Comparison of ENCODE assay signal across 14 cellular contexts in the genomic region with DNA sequence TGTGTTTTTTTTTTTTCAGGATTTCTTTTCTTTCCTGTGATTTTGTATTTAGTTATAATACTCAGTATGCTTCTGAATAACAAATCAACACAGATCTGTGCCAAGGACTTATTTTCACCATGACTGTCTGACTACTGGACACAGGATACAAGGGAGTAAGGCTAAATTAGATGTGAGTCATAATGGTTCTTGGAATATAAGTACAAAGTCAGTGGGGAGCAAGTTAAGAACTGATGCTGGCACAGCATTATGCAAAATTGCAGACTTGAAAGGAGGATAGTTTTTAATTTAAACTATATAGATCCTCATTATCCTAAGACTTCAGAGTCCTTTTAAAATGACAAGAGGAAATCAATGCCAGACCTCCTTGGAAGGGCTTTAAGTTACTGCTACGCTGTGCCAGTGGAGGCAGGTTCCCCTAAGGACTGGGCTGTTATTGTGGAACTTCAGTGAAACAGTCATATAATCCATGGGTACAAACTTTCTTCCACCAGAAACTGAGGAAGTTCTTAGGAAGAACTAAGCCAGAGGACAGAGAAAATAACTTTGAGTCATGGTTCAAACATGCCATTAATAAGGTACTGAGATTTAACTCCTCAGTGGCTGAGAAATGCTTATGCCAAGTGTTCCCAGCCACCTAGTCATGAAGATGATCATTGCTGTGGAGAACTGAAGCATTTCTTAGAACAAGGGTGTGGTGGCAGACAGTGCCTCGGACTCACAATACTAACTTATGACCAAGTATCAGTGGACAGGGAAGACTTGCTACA.
DNase-seq lines count a peak whose midpoint lies in the region; ATAC-seq and TF ChIP-seq lines count a peak whose summit lies in the region.
"Had no signal": no experiment of that assay in that cellular context is flagged by ENCODE, and none has a peak within 500 bp of the region (broad histone marks: within the 10 kb centered on the region; RNA-seq: fewer than 3 reads in every experiment).

No MANE protein-coding gene starts in this region.

- H3K4me2 ChIP-seq in hepatocyte: no peak overlapping the region

- DNase-seq in M059J (ENCODE audit: low read depth): peak; percentile 80
- peak; percentile 78 for DNase-seq in choroid plexus epithelial cell (ENCODE audit: low read depth)
- DNase-seq in kidney epithelial cell (ENCODE audit: low read depth): peak; percentile 76
- DNase-seq in psoas muscle: no peak
- DNase-seq in hepatocyte (ENCODE audit: low spot score): no peak
- no peak for DNase-seq in superior temporal gyrus (ENCODE audit: extremely low spot score)
- DNase-seq: activated CD4-positive, alpha-beta T cell treated with anti-CD3 and anti-CD28 coated beads for 1 hour; activated naive CD4-positive, alpha-beta T cell treated with Interleukin-2 at 50 U/mL for 16 hours; Caco-2; KBM-7; NCI-H1105 treated with DMSO at 0.1 percent for 48 hours had no signal

- WGBS in psoas muscle, 3 donors: 77 to 85% (median 77%) methylated on average over 2 of the region's 2 CpGs
- WGBS in hepatocyte (ENCODE audit: low lambda C conversion rate, missing lambda C conversion rate): 81% methylated on average over 2 of the region's 2 CpGs

- ATAC-seq in psoas muscle (no peak), HG03108 (IDR thresholded peaks at IDR 0.05; ENCODE audit: unreplicated experiment) (no peak)

- H3K4me3 ChIP-seq in ACC112 (ENCODE audit: low read depth, low read length) (peak overlapping the region; percentile 48; the same call in 1 of the 2 replicates), choroid plexus epithelial cell (ENCODE audit: low read depth, low read length) (no peak overlapping the region), kidney epithelial cell (ENCODE audit: low read depth, low read length) (no peak overlapping the region), psoas muscle (no peak overlapping the region), hepatocyte (no peak overlapping the region)

- H3K27me3 ChIP-seq in ACC112 (ENCODE audit: insufficient read depth, low read length) (no peaks in the 10 kb centered on the region), kidney epithelial cell (ENCODE audit: control insufficient read depth, insufficient read depth, low read length) (no peaks in the 10 kb centered on the region), psoas muscle (ENCODE audit: insufficient read depth in 3 of 3, low read length in 2 of 3) (no peaks in the 10 kb centered on the region), hepatocyte (no peaks in the 10 kb centered on the region)

- peak overlapping the region; percentile 12 for H2AFZ ChIP-seq in ACC112 (ENCODE audit: low read length, unreplicated experiment)
- no peak overlapping the region for H2AFZ ChIP-seq in hepatocyte

- H4K20me1 ChIP-seq in hepatocyte (ENCODE audit: insufficient read depth, poor library complexity, severe bottlenecking): no peaks in the 10 kb centered on the region

- intact Hi-C loops in psoas muscle (cut with DNase I): no loop called here

- TF ChIP-seq CTCF in choroid plexus epithelial cell (conservative IDR thresholded peaks at IDR 0.05; ENCODE audit: low read depth, low read length) (no peak), kidney epithelial cell (IDR thresholded peaks at IDR 0.05; ENCODE audit: insufficient read depth, low read length, poor library complexity, severe bottlenecking) (no peak), psoas muscle (IDR thresholded peaks at IDR 0.05) (no peak), hepatocyte (IDR thresholded peaks at IDR 0.05; ENCODE audit: poor library complexity) (no peak)

- H3K36me3 ChIP-seq in ACC112 (ENCODE audit: insufficient read depth, low read length): no peaks in the 10 kb centered on the region
- no peaks in the 10 kb centered on the region for H3K36me3 ChIP-seq in kidney epithelial cell (ENCODE audit: control insufficient read depth, insufficient read depth, low read length)
- H3K36me3 ChIP-seq in psoas muscle (ENCODE audit: insufficient read depth in 1 of 2, low read depth in 1 of 2): no peaks in the 10 kb centered on the region
- no peaks in the 10 kb centered on the region for H3K36me3 ChIP-seq in hepatocyte (replicated peaks; ENCODE audit: insufficient read depth, low read depth)

- H3K27ac ChIP-seq in ACC112 (ENCODE audit: low read depth, low read length) (peak overlapping the region; percentile 84), psoas muscle (no peak overlapping the region), hepatocyte (no peak overlapping the region)
- H3K27ac ChIP-seq: HL-60 had no signal

- H3K4me1 ChIP-seq in ACC112 (ENCODE audit: control insufficient read depth, insufficient read depth, low read length, unreplicated experiment): peaks cover 17% of the 10 kb centered on the region
- H3K4me1 ChIP-seq in psoas muscle: no peaks in the 10 kb centered on the region
- no peaks in the 10 kb centered on the region for H3K4me1 ChIP-seq in hepatocyte (ENCODE audit: insufficient read depth)
- H3K4me1 ChIP-seq: Caco-2 had no signal

- H3K9me2 ChIP-seq in hepatocyte (replicated peaks; ENCODE audit: insufficient read depth): no peaks in the 10 kb centered on the region

- H3K79me2 ChIP-seq in ACC112 (ENCODE audit: control insufficient read depth, insufficient read depth, low read length, unreplicated experiment) (no peaks in the 10 kb centered on the region), hepatocyte (no peaks in the 10 kb centered on the region)

- H3K9me3 ChIP-seq in psoas muscle: no peaks in the 10 kb centered on the region
- H3K9me3 ChIP-seq in hepatocyte (ENCODE audit: low read depth): no peaks in the 10 kb centered on the region
- H3K9me3 ChIP-seq: Caco-2 had no signal

Comparison
In these comparisons a context has a peak if more than half of its experiments do, and no peak if none do; other contexts are left out.
1. DNase-seq: peak in M059J (single experiment), choroid plexus epithelial cell (single experiment) and kidney epithelial cell (single experiment); none in psoas muscle (0 of 2), hepatocyte (single experiment) and superior temporal gyrus (single experiment).